8 cellular contexts compared by ENCODE assay signal in the genomic region with DNA sequence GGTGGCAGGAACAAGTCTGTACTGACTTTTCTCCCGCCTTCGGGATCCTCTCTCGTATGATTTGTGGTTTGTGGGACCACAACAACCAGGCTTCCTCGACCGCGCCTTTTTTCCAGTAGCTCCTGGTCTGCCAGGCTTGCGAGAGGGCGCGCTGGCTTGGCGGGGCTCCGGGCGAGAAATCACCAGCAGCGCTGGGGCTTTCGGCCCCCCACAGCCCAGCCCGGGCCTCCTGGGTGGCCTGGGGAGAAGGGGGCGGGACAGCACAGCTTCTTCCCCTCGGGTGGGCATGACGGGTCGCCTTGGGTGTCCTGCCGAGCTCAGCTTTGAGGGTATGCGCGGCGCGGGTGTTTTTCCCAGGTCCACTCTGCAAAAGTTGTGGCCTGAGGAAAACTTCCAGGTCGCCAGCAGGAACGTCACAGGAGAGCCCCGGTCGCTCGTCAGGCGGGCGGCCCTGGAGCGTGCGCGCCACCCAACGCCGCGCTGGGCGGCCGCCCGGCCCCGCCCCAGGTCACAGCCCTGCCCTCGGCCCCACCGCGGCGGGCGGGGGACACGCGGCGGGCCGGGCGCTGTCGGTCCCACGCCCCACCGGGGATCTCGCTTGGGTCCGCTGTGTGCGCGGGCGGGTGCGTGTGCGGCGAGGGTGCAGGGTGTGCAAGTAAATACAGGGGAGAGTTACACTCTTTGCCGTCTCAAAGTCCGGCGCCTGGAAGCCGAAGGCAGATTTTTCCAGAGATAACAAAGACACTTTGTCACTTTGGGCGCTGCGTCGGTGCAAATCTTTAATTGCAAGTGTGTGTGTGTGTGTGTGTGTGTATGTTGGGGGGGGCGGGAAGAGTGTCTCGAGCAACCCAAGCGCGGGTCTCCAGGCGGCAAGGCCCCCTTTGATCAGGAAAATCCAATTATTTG. TPM values are rescaled to one million over a fixed set of nuclear protein-coding genes. Genes with fewer than 3 reads are reported as not detected.
DNase-seq lines count a peak whose midpoint lies in the region; ATAC-seq and TF ChIP-seq lines count a peak whose summit lies in the region.

No MANE protein-coding gene starts in this region.

- no peaks in the 10 kb centered on the region for H3K36me3 ChIP-seq in CD4-positive, alpha-beta memory T cell (ENCODE audit: insufficient read depth, low read length)
- no peaks in the 10 kb centered on the region for H3K36me3 ChIP-seq in psoas muscle (ENCODE audit: insufficient read depth in 1 of 2, low read depth in 1 of 2)

- peak overlapping the region; percentile 44 to 69 for H3K4me3 ChIP-seq in CD4-positive, alpha-beta memory T cell (ENCODE audit: low read length in 2 of 2)
- peak overlapping the region; percentile 69 for H3K4me3 ChIP-seq in psoas muscle

- H3K36me3 Mint-ChIP-seq in CD4-positive, alpha-beta memory T cell, result peaks cover 3 to 4% of the 10 kb centered on the region in 2 donors
- peaks cover 5% of the 10 kb centered on the region for H3K36me3 Mint-ChIP-seq in glutamatergic neuron (ENCODE audit: unreplicated experiment)

- no peaks in the 10 kb centered on the region for H3K9me3 ChIP-seq in CD4-positive, alpha-beta memory T cell (ENCODE audit: control insufficient read depth in 1 of 2, low read length in 2 of 2)
- H3K9me3 ChIP-seq in psoas muscle, result no peaks in the 10 kb centered on the region

- peak in 3 of 4 donors; percentile 58 to 76 (median 71) for ATAC-seq in psoas muscle

- TF ChIP-seq CTCF in glutamatergic neuron (IDR thresholded peaks at IDR 0.05; ENCODE audit: partially characterized antibody, unreplicated experiment), result no peak
- no peak for TF ChIP-seq CTCF in psoas muscle (IDR thresholded peaks at IDR 0.05)

- H3K27me3 ChIP-seq in CD4-positive, alpha-beta memory T cell (ENCODE audit: insufficient read depth, low read length), result peaks cover 45% of the 10 kb centered on the region
- H3K27me3 ChIP-seq in psoas muscle (ENCODE audit: insufficient read depth in 3 of 3, low read length in 2 of 3), result peaks cover 0 to 96% (median 32%) of the 10 kb centered on the region in 3 donors

- DNase-seq in CD4-positive, alpha-beta memory T cell, result peak in 2 of 5 donors; percentile 14 to 16
- DNase-seq in HT-29 (ENCODE audit: low spot score), result peak; percentile 71
- peak; percentile 35 for DNase-seq in activated T-cell treated with anti-CD3 and anti-CD28 coated beads, Interleukin-2, amount 50 U/mL, for 1 hour
- peak; percentile 30 for DNase-seq in glutamatergic neuron
- DNase-seq in psoas muscle, result peak; percentile 25 to 58
- no peak for DNase-seq in NCI-H1694 (lab: John Stamatoyannopoulos, UW)
- no peak for DNase-seq in NK-92 treated with Interleukin-12 subunit alpha and Interleukin-12 subunit beta, amount 100 ng/mL, for 24 hours (lab: John Stamatoyannopoulos, UW)
- no peak for DNase-seq in hippocampal formation (lab: John Stamatoyannopoulos, UW)

- H3K27me3 Mint-ChIP-seq in CD4-positive, alpha-beta memory T cell, result peaks cover 50 to 54% of the 10 kb centered on the region in 2 donors
- peaks cover 29% of the 10 kb centered on the region for H3K27me3 Mint-ChIP-seq in glutamatergic neuron (ENCODE audit: unreplicated experiment)

- POLR2A ChIA-PET in CD4-positive, alpha-beta memory T cell (lab: Charles Lee; ENCODE audit: partially characterized antibody), result no interaction called here

- H3K4me1 Mint-ChIP-seq in CD4-positive, alpha-beta memory T cell, result peaks cover 17 to 45% (median 36%) of the 10 kb centered on the region in 4 donors
- peaks cover 14% of the 10 kb centered on the region for H3K4me1 Mint-ChIP-seq in glutamatergic neuron (ENCODE audit: low read depth, unreplicated experiment)

- intact Hi-C loops in CD4-positive, alpha-beta memory T cell (cut with micrococcal nuclease), result loop anchor here (5.0 kb wide), 3 partner anchors 62 to 307 kb away; partner anchors contain the start of gene GAD1
- intact Hi-C loops in psoas muscle (cut with DNase I), result loop anchor here in 1 of 2 donors (5.0 kb wide), 1 partner anchor 227 kb away; no protein-coding TSS in a partner anchor

- peaks cover 0 to 10% (median 0%) of the 10 kb centered on the region in 8 donors for H3K9me3 Mint-ChIP-seq in CD4-positive, alpha-beta memory T cell
- H3K9me3 Mint-ChIP-seq in glutamatergic neuron (ENCODE audit: unreplicated experiment), result peaks cover 7% of the 10 kb centered on the region

- H3K4me1 ChIP-seq in CD4-positive, alpha-beta memory T cell (ENCODE audit: insufficient read depth, low read length), result peaks cover 40% of the 10 kb centered on the region
- peaks cover 5% of the 10 kb centered on the region for H3K4me1 ChIP-seq in psoas muscle

- peak overlapping the region in 4 of 7 donors; percentile 35 to 87 (median 54) for H3K27ac Mint-ChIP-seq in CD4-positive, alpha-beta memory T cell
- no peak overlapping the region for H3K27ac Mint-ChIP-seq in glutamatergic neuron (ENCODE audit: unreplicated experiment)

- no peak overlapping the region for H3K27ac ChIP-seq in CD4-positive, alpha-beta memory T cell (ENCODE audit: low read depth, low read length)
- H3K27ac ChIP-seq in psoas muscle, result no peak overlapping the region

- CTCF ChIA-PET in CD4-positive, alpha-beta memory T cell (lab: Charles Lee; ENCODE audit: partially characterized antibody), result no interaction called here

- WGBS in psoas muscle, 3 donors, result 1 to 2% (median 1%) methylated on average over 59 to 74 of the region's 74 CpGs

- peak overlapping the region; percentile 84 to 95 (median 93) for H3K4me3 Mint-ChIP-seq in CD4-positive, alpha-beta memory T cell
- peak overlapping the region; percentile 79 for H3K4me3 Mint-ChIP-seq in glutamatergic neuron (ENCODE audit: unreplicated experiment)

RNA-seq across cellular contexts. Expression of gene SP5, which starts 0.7 kb away (rescaled TPM):
- not detected for total RNA-seq in CD4-positive, alpha-beta memory T cell
- polyA plus RNA-seq in CD4-positive, alpha-beta memory T cell, result not detected
- total RNA-seq in HT-29 (2014; rRNA removed; shearing (Covaris generic)), result 12.8 and 15.1 TPM in 2 replicates
- 1.8 TPM for total RNA-seq in glutamatergic neuron (ENCODE audit: unreplicated experiment)
- total RNA-seq in psoas muscle, result 1 to 10 TPM in 1 of 4 donors, under 1 TPM in 2, not detected in 1; 0.11 to 1.0 (median 0.13) TPM
- polyA plus RNA-seq in psoas muscle, result under 1 TPM; 0.07 to 0.13 (median 0.08) TPM

RNA-seq across cellular contexts. Expression of gene ERICH2, which starts 55.8 kb away (rescaled TPM):
- not detected for total RNA-seq in CD4-positive, alpha-beta memory T cell
- under 1 TPM in 1 of 2 donors, not detected in 1; 0.58 TPM for polyA plus RNA-seq in CD4-positive, alpha-beta memory T cell
- total RNA-seq in HT-29 (2014; rRNA removed; shearing (Covaris generic)), result 0.42 TPM in 1 of 2 replicates, not detected in the other
- 2.1 TPM for total RNA-seq in glutamatergic neuron (ENCODE audit: unreplicated experiment)
- total RNA-seq in psoas muscle, result under 1 TPM in 2 of 4 donors, not detected in 2; 0.54 to 0.64 TPM
- polyA plus RNA-seq in psoas muscle, result under 1 TPM; 0.17 to 0.40 (median 0.24) TPM

Comparison
In these comparisons a context has a peak if more than half of its experiments do, and no peak if none do; other contexts are left out.
1. DNase-seq: peak in HT-29 (single experiment), activated T-cell treated with anti-CD3 and anti-CD28 coated beads, Interleukin-2, amount 50 U/mL, for 1 hour (single experiment), glutamatergic neuron (single experiment) and psoas muscle (2 of 2); none in NCI-H1694 (single experiment), NK-92 treated with Interleukin-12 subunit alpha and Interleukin-12 subunit beta, amount 100 ng/mL, for 24 hours (single experiment) and hippocampal formation (0 of 2).